ENCODE assay signal across 8 cellular contexts in genomic region chr13:111152836-111153235, GRCh38. TPM values are rescaled to one million over a fixed set of nuclear protein-coding genes. Genes with fewer than 3 reads are reported as not detected.
A peak's percentile ranks its signal among the peaks of the same experiment; 100 is the strongest.
DNase-seq lines count a peak whose midpoint lies in the region; ATAC-seq and TF ChIP-seq lines count a peak whose summit lies in the region.

No MANE protein-coding gene starts in this region.

- no peak for DNase-seq in HFF-Myc (ENCODE audit: extremely low read depth, low read depth)
- DNase-seq in adrenal gland = peak in 1 of 7 donors; percentile 58
- no peak for DNase-seq in left lobe of liver (ENCODE audit: low spot score)
- DNase-seq in stimulated activated naive CD4-positive, alpha-beta T cell (lab: John Stamatoyannopoulos, UW) = no peak
- no peak for DNase-seq in T-helper 9 cell

- peaks cover 23 to 43% of the 10 kb centered on the region in 2 donors for H3K4me1 ChIP-seq in adrenal gland (replicated peaks in 1 of 2)
- H3K4me1 ChIP-seq in thymus (ENCODE audit: control insufficient read depth, insufficient read depth, low read length) = peaks cover 13% of the 10 kb centered on the region

- H3K27me3 ChIP-seq in adrenal gland (no peaks in the 10 kb centered on the region), thymus (ENCODE audit: control insufficient read depth, insufficient read depth) (no peaks in the 10 kb centered on the region)

- WGBS in adrenal gland, 4 donors = 19 to 25% (median 20%) methylated on average over 9 of the region's 9 CpGs
- 41% methylated on average over 9 of the region's 9 CpGs for WGBS in thymus

- H3K36me3 ChIP-seq in adrenal gland (replicated peaks in 1 of 2) (no peaks in the 10 kb centered on the region), thymus (ENCODE audit: control insufficient read depth, insufficient read depth) (no peaks in the 10 kb centered on the region)

- H3K27ac ChIP-seq in 22Rv1 (peak overlapping the region; percentile 87), adrenal gland (peak overlapping the region; percentile 83 to 100 (median 97)), thymus (ENCODE audit: low read depth) (peak overlapping the region; percentile 97)

- ATAC-seq in left lobe of liver (peak; percentile 49), GM21529 (IDR thresholded peaks at IDR 0.05; ENCODE audit: unreplicated experiment) (no peak)

- TF ChIP-seq CTCF in 22Rv1 (IDR thresholded peaks at IDR 0.05) = no peak
- no peak for TF ChIP-seq CTCF in HFF-Myc (IDR thresholded peaks at IDR 0.05; ENCODE audit: low read depth, low read length, missing control alignments)
- TF ChIP-seq CTCF in adrenal gland (IDR thresholded peaks at IDR 0.05) = no peak

- intact Hi-C loops in adrenal gland (cut with DNase I) = loop anchor here in 1 of 2 donors (5.0 kb wide), 1 partner anchor 64 kb away; no protein-coding TSS in a partner anchor

- H3K4me3 ChIP-seq in HFF-Myc (replicated peaks; ENCODE audit: low read depth, low read length) (peak overlapping the region; percentile 68), adrenal gland (peak overlapping the region; percentile 3 to 87 (median 68)), thymus (ENCODE audit: low read length) (peak overlapping the region; percentile 95)

- no peak for TF ChIP-seq POLR2A in adrenal gland (IDR thresholded peaks at IDR 0.05)

- H3K9me3 ChIP-seq in adrenal gland (replicated peaks in 1 of 3) = no peaks in the 10 kb centered on the region
- no peaks in the 10 kb centered on the region for H3K9me3 ChIP-seq in thymus (ENCODE audit: control insufficient read depth)

RNA-seq across cellular contexts. Expression of gene ARHGEF7, which starts 37.7 kb away (rescaled TPM):
- total RNA-seq in adrenal gland (10 to 100 TPM; 25.3 to 69.3 (median 57.6) TPM), left lobe of liver (34.6 TPM)
- polyA plus RNA-seq in adrenal gland (10 to 100 TPM; 34.5 to 36.5 (median 36.1) TPM), thymus (60.4 TPM)
